Comparison of ENCODE assay signal across 1 cellular context in the genomic region with DNA sequence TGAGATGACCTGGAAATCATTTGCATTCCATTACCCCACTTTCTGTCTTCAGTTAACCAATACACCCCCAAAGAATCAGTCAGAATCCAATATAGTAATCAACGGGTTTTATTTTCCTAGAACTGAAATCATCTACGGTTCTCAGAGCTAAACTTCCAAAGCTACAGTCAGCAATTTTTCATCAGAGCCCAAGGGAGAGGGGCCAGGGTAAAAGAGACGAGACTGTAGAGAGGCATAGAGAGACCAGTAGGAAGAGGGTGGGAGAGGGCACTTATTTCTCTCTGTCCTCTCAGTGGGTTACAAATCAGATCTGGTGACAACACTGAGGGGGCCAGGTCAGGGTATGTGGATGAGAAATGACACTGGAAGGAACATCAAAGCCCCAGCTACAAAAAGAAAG.
A peak's percentile ranks its signal among the peaks of the same experiment; 100 is the strongest.
TF ChIP-seq lines count a peak whose summit lies in the region.

No MANE protein-coding gene starts in this region.

TF ChIP-seq in K562, 482 proteins besides CTCF, POLR2A, EP300 and RAD21:
- TF ChIP-seq MAFG (tag; conservative IDR thresholded peaks at IDR 0.05) = peak; percentile 57; the same call in 1 of the 2 replicates
- peak; percentile 90 for TF ChIP-seq C11orf30 (IDR thresholded peaks at IDR 0.05; ENCODE audit: low read depth)
- TF ChIP-seq, protein P1, sequence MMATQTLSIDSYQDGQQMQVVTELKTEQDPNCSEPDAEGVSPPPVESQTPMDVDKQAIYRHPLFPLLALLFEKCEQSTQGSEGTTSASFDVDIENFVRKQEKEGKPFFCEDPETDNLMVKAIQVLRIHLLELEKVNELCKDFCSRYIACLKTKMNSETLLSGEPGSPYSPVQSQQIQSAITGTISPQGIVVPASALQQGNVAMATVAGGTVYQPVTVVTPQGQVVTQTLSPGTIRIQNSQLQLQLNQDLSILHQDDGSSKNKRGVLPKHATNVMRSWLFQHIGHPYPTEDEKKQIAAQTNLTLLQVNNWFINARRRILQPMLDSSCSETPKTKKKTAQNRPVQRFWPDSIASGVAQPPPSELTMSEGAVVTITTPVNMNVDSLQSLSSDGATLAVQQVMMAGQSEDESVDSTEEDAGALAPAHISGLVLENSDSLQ (IDR thresholded peaks at IDR 0.05) = no peak
- TF ChIP-seq ZNF316 (IDR thresholded peaks at IDR 0.05) = peak; percentile 93
- TF ChIP-seq, protein P2, sequence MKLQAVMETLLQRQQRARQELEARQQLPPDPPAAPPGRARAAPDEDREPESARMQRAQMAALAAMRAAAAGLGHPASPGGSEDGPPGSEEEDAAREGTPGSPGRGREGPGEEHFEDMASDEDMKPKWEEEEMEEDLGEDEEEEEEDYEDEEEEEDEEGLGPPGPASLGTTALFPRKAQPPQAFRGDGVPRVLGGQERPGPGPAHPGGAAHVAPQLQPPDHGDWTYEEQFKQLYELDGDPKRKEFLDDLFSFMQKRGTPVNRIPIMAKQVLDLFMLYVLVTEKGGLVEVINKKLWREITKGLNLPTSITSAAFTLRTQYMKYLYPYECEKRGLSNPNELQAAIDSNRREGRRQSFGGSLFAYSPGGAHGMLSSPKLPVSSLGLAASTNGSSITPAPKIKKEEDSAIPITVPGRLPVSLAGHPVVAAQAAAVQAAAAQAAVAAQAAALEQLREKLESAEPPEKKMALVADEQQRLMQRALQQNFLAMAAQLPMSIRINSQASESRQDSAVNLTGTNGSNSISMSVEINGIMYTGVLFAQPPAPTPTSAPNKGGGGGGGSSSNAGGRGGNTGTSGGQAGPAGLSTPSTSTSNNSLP (IDR thresholded peaks at IDR 0.05; ENCODE audit: borderline replicate concordance, low read depth, low read length) = no peak
- TF ChIP-seq ZNF584 (CRISPR knock-in tag; IDR thresholded peaks at IDR 0.05; ENCODE audit: low read depth) = 0 out of 2 replicates have a peak, but pooled peaks have one; percentile 4
- TF ChIP-seq HIVEP1 (CRISPR knock-in tag; IDR thresholded peaks at IDR 0.05) = no peak
- no peak for TF ChIP-seq PRPF4 (IDR thresholded peaks at IDR 0.05; ENCODE audit: insufficient read depth, low read depth, low read length, poor library complexity, severe bottlenecking)
- peak; percentile 71 for TF ChIP-seq NFE2 (IDR thresholded peaks at IDR 0.05; ENCODE audit: low read depth)
- no peak for TF ChIP-seq POLR2G (IDR thresholded peaks at IDR 0.05; ENCODE audit: low read depth, low read length)
- TF ChIP-seq MAFF (IDR thresholded peaks at IDR 0.05; ENCODE audit: low read length) = peak; percentile 37; the same call in 1 of the 2 replicates
- 0 out of 2 replicates have a peak, but pooled peaks have one; percentile 9 for TF ChIP-seq MAFK (IDR thresholded peaks at IDR 0.05; ENCODE audit: low read length)
- TF ChIP-seq E2F3 (CRISPR knock-in tag; IDR thresholded peaks at IDR 0.05) = no peak
- no peak for TF ChIP-seq TAF9B (IDR thresholded peaks at IDR 0.05; ENCODE audit: partially characterized antibody)
- TF ChIP-seq, protein P3, sequence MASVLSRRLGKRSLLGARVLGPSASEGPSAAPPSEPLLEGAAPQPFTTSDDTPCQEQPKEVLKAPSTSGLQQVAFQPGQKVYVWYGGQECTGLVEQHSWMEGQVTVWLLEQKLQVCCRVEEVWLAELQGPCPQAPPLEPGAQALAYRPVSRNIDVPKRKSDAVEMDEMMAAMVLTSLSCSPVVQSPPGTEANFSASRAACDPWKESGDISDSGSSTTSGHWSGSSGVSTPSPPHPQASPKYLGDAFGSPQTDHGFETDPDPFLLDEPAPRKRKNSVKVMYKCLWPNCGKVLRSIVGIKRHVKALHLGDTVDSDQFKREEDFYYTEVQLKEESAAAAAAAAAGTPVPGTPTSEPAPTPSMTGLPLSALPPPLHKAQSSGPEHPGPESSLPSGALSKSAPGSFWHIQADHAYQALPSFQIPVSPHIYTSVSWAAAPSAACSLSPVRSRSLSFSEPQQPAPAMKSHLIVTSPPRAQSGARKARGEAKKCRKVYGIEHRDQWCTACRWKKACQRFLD (CRISPR knock-in tag; IDR thresholded peaks at IDR 0.05) = no peak
- TF ChIP-seq RBM34 (IDR thresholded peaks at IDR 0.05; ENCODE audit: borderline replicate concordance, insufficient read depth, low read length) = no peak
- no peak for TF ChIP-seq SRSF7 (optimal IDR thresholded peaks at IDR 0.05; ENCODE audit: low read depth, low read length)
- no peak for TF ChIP-seq OTX1 (CRISPR knock-in tag; IDR thresholded peaks at IDR 0.05)
- no peak for TF ChIP-seq JUN (IDR thresholded peaks at IDR 0.05; ENCODE audit: borderline replicate concordance, low read depth, low read length)
- no peak for TF ChIP-seq JUN (CRISPR knock-in tag; IDR thresholded peaks at IDR 0.05; ENCODE audit: borderline replicate concordance)
- no peak for TF ChIP-seq POLR3A (IDR thresholded peaks at IDR 0.05; ENCODE audit: borderline replicate concordance, extremely low read depth, insufficient read depth, insufficient read length)
- TF ChIP-seq PTBP1 (IDR thresholded peaks at IDR 0.05; ENCODE audit: low read depth, low read length) = no peak
